In the genomic region with DNA sequence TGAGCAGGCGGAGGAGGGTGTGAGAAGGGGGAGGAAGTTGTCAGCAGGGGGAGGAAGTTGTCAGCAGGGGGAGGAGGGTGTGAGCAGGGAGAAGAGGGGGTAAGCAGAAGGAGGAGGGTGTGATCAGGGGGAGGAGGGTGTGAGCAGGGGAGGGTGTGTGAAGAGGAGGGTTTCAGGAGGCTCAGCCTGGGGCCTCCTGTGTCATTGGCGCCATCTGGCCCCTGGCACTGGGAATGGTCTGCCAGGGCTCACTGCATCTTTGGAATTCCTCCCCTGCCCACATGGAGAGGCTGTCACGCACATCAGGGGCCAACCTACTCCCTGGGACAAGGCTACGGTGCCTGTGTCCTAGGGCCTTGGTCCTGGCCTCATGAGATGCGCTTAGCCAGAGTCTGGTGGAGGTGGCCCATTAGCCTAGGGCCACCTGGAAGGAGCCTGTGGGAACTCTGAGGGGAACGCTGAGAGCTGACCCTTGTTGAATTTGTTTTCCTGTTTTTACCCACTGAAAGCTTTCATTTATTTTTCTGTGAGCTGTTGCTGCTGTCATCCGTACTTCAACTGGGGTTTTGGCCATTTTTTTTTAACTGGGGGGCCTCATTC, we compare ENCODE assay signal across 10 cellular contexts.
DNase-seq lines count a peak whose midpoint lies in the region; ATAC-seq lines count a peak whose summit lies in the region.
"Had no signal": no experiment of that assay in that cellular context is flagged by ENCODE, and none has a peak within 500 bp of the region (broad histone marks: within the 10 kb centered on the region; RNA-seq: fewer than 3 reads in every experiment).

No MANE protein-coding gene starts in this region.

- no peak overlapping the region for H3K27ac Mint-ChIP-seq in stimulated activated naive CD8-positive, alpha-beta T cell treated with anti-CD3 and anti-CD28 coated beads, Interleukin-15, amount 100 ng/mL, for 72 hours

- H3K4me1 Mint-ChIP-seq in stimulated activated naive CD8-positive, alpha-beta T cell treated with anti-CD3 and anti-CD28 coated beads, Interleukin-15, amount 100 ng/mL, for 72 hours: peaks cover 20% of the 10 kb centered on the region
- H3K4me1 Mint-ChIP-seq: nephron had no signal

- ATAC-seq in stimulated activated naive CD8-positive, alpha-beta T cell treated with anti-CD3 and anti-CD28 coated beads, Interleukin-15, amount 100 ng/mL, for 72 hours: peak; percentile 55
- no peak for ATAC-seq in GM19452 (IDR thresholded peaks at IDR 0.05; ENCODE audit: unreplicated experiment)
- no peak for ATAC-seq in GM21515 (IDR thresholded peaks at IDR 0.05; ENCODE audit: unreplicated experiment)

- H3K4me3 Mint-ChIP-seq in stimulated activated naive CD8-positive, alpha-beta T cell treated with anti-CD3 and anti-CD28 coated beads, Interleukin-15, amount 100 ng/mL, for 72 hours: no peak overlapping the region
- H3K4me3 Mint-ChIP-seq: CD4-positive, CD25-positive, alpha-beta regulatory T cell had no signal

- DNase-seq in NCI-H82 (lab: John Stamatoyannopoulos, UW): peak; percentile 70
- no peak for DNase-seq in NCI-H82 treated with DMSO at 0.1 percent for 48 hours (lab: John Stamatoyannopoulos, UW; ENCODE audit: unreplicated experiment)
- peak; percentile 26 for DNase-seq in LoVo (ENCODE audit: low spot score)
- peak; percentile 46 for DNase-seq in UCSD-AML1 (lab: John Stamatoyannopoulos, UW; ENCODE audit: unreplicated experiment)
- peak; percentile 93 for DNase-seq in glomerular visceral epithelial cell (ENCODE audit: extremely low spot score)
- no peak for DNase-seq in stimulated activated naive CD8-positive, alpha-beta T cell treated with anti-CD3 and anti-CD28 coated beads, Interleukin-15, amount 100 ng/mL, for 72 hours

- H3K27me3 Mint-ChIP-seq in stimulated activated naive CD8-positive, alpha-beta T cell treated with anti-CD3 and anti-CD28 coated beads, Interleukin-15, amount 100 ng/mL, for 72 hours: peaks cover 31% of the 10 kb centered on the region

- no peaks in the 10 kb centered on the region for H3K9me3 Mint-ChIP-seq in stimulated activated naive CD8-positive, alpha-beta T cell treated with anti-CD3 and anti-CD28 coated beads, Interleukin-15, amount 100 ng/mL, for 72 hours

Comparison
In these comparisons a context has a peak if more than half of its experiments do, and no peak if none do; other contexts are left out.
1. DNase-seq: peak in NCI-H82 (single experiment), LoVo (single experiment), UCSD-AML1 (single experiment) and glomerular visceral epithelial cell (single experiment); none in NCI-H82 treated with DMSO at 0.1 percent for 48 hours (single experiment) and stimulated activated naive CD8-positive, alpha-beta T cell treated with anti-CD3 and anti-CD28 coated beads, Interleukin-15, amount 100 ng/mL, for 72 hours (0 of 2).